In the genomic region with DNA sequence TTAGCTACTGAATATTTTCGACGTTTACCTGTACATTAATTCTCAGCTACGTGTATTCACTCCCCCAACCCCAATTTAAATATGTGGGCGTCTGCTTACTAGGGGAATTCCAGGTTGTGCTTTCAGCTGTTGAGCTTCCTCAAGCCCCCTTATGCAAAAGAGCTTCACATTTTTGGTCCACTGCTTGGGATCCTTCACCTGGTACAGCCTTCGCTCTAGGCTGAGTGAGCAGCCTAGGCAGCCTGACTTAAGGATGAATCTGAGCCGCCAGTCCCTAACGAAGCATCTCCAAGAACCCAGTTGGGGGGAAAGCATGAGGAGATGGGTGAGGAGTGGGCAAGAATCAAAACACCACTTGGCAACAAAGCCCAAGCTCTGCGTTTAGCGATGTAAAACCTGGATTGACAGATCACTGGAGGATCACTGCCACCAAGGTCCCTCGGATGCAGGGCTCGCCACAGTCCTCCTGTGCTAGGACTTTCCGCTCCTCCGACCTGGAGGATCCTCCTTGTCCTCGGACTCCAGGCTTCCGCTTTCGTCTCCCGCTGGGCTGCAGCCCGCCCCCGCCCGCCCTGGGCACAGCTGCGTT, we compare ENCODE assay signal across 8 cellular contexts. TPM values are rescaled to one million over a fixed set of nuclear protein-coding genes. Genes with fewer than 3 reads are reported as not detected.
DNase-seq lines count a peak whose midpoint lies in the region; ATAC-seq, FAIRE-seq and TF ChIP-seq lines count a peak whose summit lies in the region.

No MANE protein-coding gene starts in this region.

- ATAC-seq in GM19043 (IDR thresholded peaks at IDR 0.05; ENCODE audit: low read depth, unreplicated experiment) (peak; percentile 10), naive B cell (ENCODE audit: low read depth in 2 of 2) (peak; percentile 47 to 52)

- H3K4me3 Mint-ChIP-seq in naive B cell: peak overlapping the region; percentile 87 to 99 (median 96)

- no peak for DNase-seq in AG09309 (ENCODE audit: low read depth)
- peak; percentile 61 for DNase-seq in RKO (ENCODE audit: low spot score)
- DNase-seq in dermis blood vessel endothelial cell: peak; percentile 40
- DNase-seq in naive B cell: peak; percentile 78
- no peak for DNase-seq in SHP77 (lab: John Stamatoyannopoulos, UW)
- no peak for DNase-seq in frontal cortex (ENCODE audit: low spot score in 2 of 2)
- DNase-seq in NCI-H2171 treated with DMSO at 0.1 percent for 48 hours (lab: John Stamatoyannopoulos, UW): no peak

- peaks cover 51 to 74% (median 68%) of the 10 kb centered on the region in 3 donors for H3K4me1 Mint-ChIP-seq in naive B cell

- TF ChIP-seq CTCF in AG09309 (IDR thresholded peaks at IDR 0.05; ENCODE audit: control insufficient read depth, insufficient read depth, low read depth, low read length, missing control alignments): no peak

- peaks cover 20 to 33% of the 10 kb centered on the region in 2 donors for H3K36me3 Mint-ChIP-seq in naive B cell

- H3K27ac Mint-ChIP-seq in naive B cell: peak overlapping the region; percentile 96 to 100 (median 100)

- no peak for FAIRE-seq in frontal cortex (lab: Jason Lieb, UNC)

- no peaks in the 10 kb centered on the region for H3K27me3 Mint-ChIP-seq in naive B cell

- H3K9me3 Mint-ChIP-seq in naive B cell: no peaks in the 10 kb centered on the region

- peak overlapping the region; percentile 93 for H3K4me3 ChIP-seq in AG09309 (ENCODE audit: control insufficient read depth, low read depth, low read length)

RNA-seq across cellular contexts. Expression of a gene that starts 0.6 kb away (rescaled TPM):
- total RNA-seq in dermis blood vessel endothelial cell (58.4 and 77.9 TPM in 2 replicates), frontal cortex (35.5 TPM)
- polyA plus RNA-seq in naive B cell (ENCODE audit: low read depth in 6 of 6): 10 to 100 TPM; 48.6 to 83.4 (median 62.4) TPM

RNA-seq across cellular contexts. Expression of a gene that starts 16.3 kb away (rescaled TPM):
- 24.2 and 24.5 TPM in 2 replicates for total RNA-seq in dermis blood vessel endothelial cell
- polyA plus RNA-seq in naive B cell (ENCODE audit: low read depth in 6 of 6): 10 to 100 TPM; 23.3 to 33.6 (median 27.0) TPM
- 27.7 TPM for total RNA-seq in frontal cortex

Comparison
In these comparisons a context has a peak if more than half of its experiments do, and no peak if none do; other contexts are left out.
1. DNase-seq: peak in RKO (single experiment), dermis blood vessel endothelial cell (single experiment) and naive B cell (single experiment); none in AG09309 (single experiment), SHP77 (0 of 2), frontal cortex (0 of 2) and NCI-H2171 treated with DMSO at 0.1 percent for 48 hours (single experiment).